ENCODE assay signal across 21 cellular contexts in genomic region chr18:56358608-56359007, GRCh38.
A peak's percentile ranks its signal among the peaks of the same experiment; 100 is the strongest.
DNase-seq lines count a peak whose midpoint lies in the region; ATAC-seq and TF ChIP-seq lines count a peak whose summit lies in the region.
"Had no signal": no experiment of that assay in that cellular context is flagged by ENCODE, and none has a peak within 500 bp of the region (broad histone marks: within the 10 kb centered on the region; RNA-seq: fewer than 3 reads in every experiment).

No MANE protein-coding gene starts in this region.

- H3K4me3 ChIP-seq in SK-N-SH (ENCODE audit: low read depth in 2 of 2, low read length in 1 of 2) = no peak overlapping the region
- H3K4me3 ChIP-seq: esophagus squamous epithelium, pancreas, skin epidermis had no signal

- H3K36me3 Mint-ChIP-seq in mesothelial cell of epicardium = peaks cover 9% of the 10 kb centered on the region
- H3K36me3 Mint-ChIP-seq: activated naive CD4-positive, alpha-beta T cell treated with anti-CD3 and anti-CD28 coated beads, Interleukin-2, amount 50 U/mL, for 24 hours had no signal

- no peak overlapping the region for H3K4me2 ChIP-seq in SK-N-SH

- no peaks in the 10 kb centered on the region for H3K9me2 ChIP-seq in SK-N-SH

- ATAC-seq in foreskin keratinocyte (no peak), HG02970 (IDR thresholded peaks at IDR 0.05; ENCODE audit: low FRiP score, unreplicated experiment) (no peak)
- ATAC-seq: left colon, pancreas had no signal

- H3K27ac Mint-ChIP-seq in mesothelial cell of epicardium = no peak overlapping the region
- H3K27ac Mint-ChIP-seq: activated naive CD4-positive, alpha-beta T cell treated with anti-CD3 and anti-CD28 coated beads, Interleukin-2, amount 50 U/mL, for 24 hours; IgD-negative memory B cell had no signal

- peaks cover 31% of the 10 kb centered on the region for H3K9me3 Mint-ChIP-seq in mesothelial cell of epicardium

- no peak overlapping the region for H3K9ac ChIP-seq in SK-N-SH

- no peaks in the 10 kb centered on the region for H3K36me3 ChIP-seq in SK-N-SH (replicated peaks in 1 of 2; ENCODE audit: control insufficient read depth in 1 of 2, insufficient read depth in 2 of 2, low read length in 1 of 2)
- H3K36me3 ChIP-seq: esophagus squamous epithelium, pancreas had no signal

- DNase-seq in HT-29 (ENCODE audit: low spot score) = peak; percentile 3
- no peak for DNase-seq in SK-N-SH
- peak in 1 of 2 donors; percentile 26 for DNase-seq in foreskin keratinocyte
- no peak for DNase-seq in mesothelial cell of epicardium (ENCODE audit: low spot score in 2 of 2, unreplicated experiment in 2 of 2)
- DNase-seq in activated CD8-positive, alpha-beta memory T cell treated with anti-CD3 and anti-CD28 coated beads for 24 hours = no peak
- DNase-seq in activated naive CD4-positive, alpha-beta T cell (lab: John Stamatoyannopoulos, UW) = no peak
- DNase-seq: activated CD4-positive, alpha-beta T cell treated with anti-CD3 and anti-CD28 coated beads for 48 hours; DMS 273 treated with DMSO at 0.1 percent for 48 hours; esophagus squamous epithelium; hippocampal formation; left colon; NCI-H1092 treated with DMSO at 0.1 percent for 48 hours; NCI-H2227 treated with DMSO at 0.1 percent for 48 hours; pancreas; stimulated activated CD4-positive, alpha-beta T cell treated with anti-CD3 and anti-CD28 coated beads, Interleukin-4, amount 100 ng/mL, for 4 hours; T-helper 9 cell had no signal

- 0 out of 2 replicates have a peak, but pooled peaks have one; percentile 6 for TF ChIP-seq CTCF in C4-2B (conservative IDR thresholded peaks at IDR 0.05)
- TF ChIP-seq CTCF in SK-N-SH (IDR thresholded peaks at IDR 0.05) = peak; percentile 16
- peak; percentile 51 for TF ChIP-seq CTCF in foreskin keratinocyte (conservative IDR thresholded peaks at IDR 0.05)
- no peak for TF ChIP-seq CTCF in mesothelial cell of epicardium (IDR thresholded peaks at IDR 0.05; ENCODE audit: unreplicated experiment)

- no peaks in the 10 kb centered on the region for H3F3A ChIP-seq in SK-N-SH (replicated peaks; ENCODE audit: insufficient read depth)

- peak; percentile 36 for TF ChIP-seq RAD21 in SK-N-SH (IDR thresholded peaks at IDR 0.05; ENCODE audit: low read length)

- 60% methylated on average over 1 of the region's 1 CpG for WGBS in SK-N-SH (ENCODE audit: low lambda C conversion rate)

- H3K4me1 ChIP-seq in SK-N-SH (ENCODE audit: control insufficient read depth in 1 of 2, insufficient read depth in 2 of 2, low read depth in 1 of 2, low read length in 1 of 2) = no peaks in the 10 kb centered on the region
- H3K4me1 ChIP-seq in foreskin keratinocyte = no peaks in the 10 kb centered on the region
- H3K4me1 ChIP-seq: esophagus squamous epithelium, pancreas had no signal

- H4K20me1 ChIP-seq in SK-N-SH (ENCODE audit: insufficient read depth) = no peaks in the 10 kb centered on the region

- no peaks in the 10 kb centered on the region for H3K79me2 ChIP-seq in SK-N-SH (ENCODE audit: insufficient read depth)

- H3K27ac ChIP-seq in C4-2B (no peak overlapping the region), SK-N-SH (ENCODE audit: low read depth in 2 of 2, low read length in 1 of 2) (no peak overlapping the region), foreskin keratinocyte (no peak overlapping the region)
- H3K27ac ChIP-seq: esophagus squamous epithelium, pancreas, skin epidermis had no signal

- no peak for TF ChIP-seq EP300 in SK-N-SH (IDR thresholded peaks at IDR 0.05; ENCODE audit: borderline replicate concordance in 1 of 2, low read depth in 1 of 2, low read length in 1 of 2)

- no peaks in the 10 kb centered on the region for H3K27me3 Mint-ChIP-seq in mesothelial cell of epicardium (ENCODE audit: low read depth)
- H3K27me3 Mint-ChIP-seq: activated naive CD4-positive, alpha-beta T cell treated with anti-CD3 and anti-CD28 coated beads, Interleukin-2, amount 50 U/mL, for 24 hours; IgD-negative memory B cell had no signal

- no peaks in the 10 kb centered on the region for H3K9me3 ChIP-seq in SK-N-SH
- H3K9me3 ChIP-seq: pancreas had no signal

- no peaks in the 10 kb centered on the region for H3K4me1 Mint-ChIP-seq in mesothelial cell of epicardium
- H3K4me1 Mint-ChIP-seq: activated naive CD4-positive, alpha-beta T cell treated with anti-CD3 and anti-CD28 coated beads, Interleukin-2, amount 50 U/mL, for 24 hours; IgD-negative memory B cell had no signal

- H3K4me3 Mint-ChIP-seq in mesothelial cell of epicardium = no peak overlapping the region
- H3K4me3 Mint-ChIP-seq: activated naive CD4-positive, alpha-beta T cell treated with anti-CD3 and anti-CD28 coated beads, Interleukin-2, amount 50 U/mL, for 24 hours; IgD-negative memory B cell had no signal

- POLR2A ChIA-PET in SK-N-SH (lab: Yijun Ruan, JAX) = no interaction called here

- H3K27me3 ChIP-seq in SK-N-SH (ENCODE audit: insufficient read depth) = no peaks in the 10 kb centered on the region
- no peaks in the 10 kb centered on the region for H3K27me3 ChIP-seq in foreskin keratinocyte
- H3K27me3 ChIP-seq: esophagus squamous epithelium, pancreas had no signal

- CTCF ChIA-PET in SK-N-SH (lab: Yijun Ruan, JAX) = interaction anchor here (0.8 to 1.3 kb wide), 3 partner anchors 20 to 357 kb away, joined by 3 read pairs; no protein-coding TSS in a partner anchor

- no peak overlapping the region for H2AFZ ChIP-seq in SK-N-SH (ENCODE audit: low read depth)

TF ChIP-seq in SK-N-SH, 30 proteins besides CTCF, POLR2A, EP300 and RAD21:
- TF ChIP-seq FOXJ3 (CRISPR knock-in tag; IDR thresholded peaks at IDR 0.05) (no peak), CHD2 (IDR thresholded peaks at IDR 0.05; ENCODE audit: low read length, partially characterized antibody) (no peak), NFIC (IDR thresholded peaks at IDR 0.05; ENCODE audit: borderline replicate concordance) (no peak), USF1 (IDR thresholded peaks at IDR 0.05; ENCODE audit: borderline replicate concordance, low read depth) (no peak), EZH2phosphoT487 (IDR thresholded peaks at IDR 0.05; ENCODE audit: borderline replicate concordance, low read depth) (no peak), JUND (IDR thresholded peaks at IDR 0.05) (no peak), SMC3 (IDR thresholded peaks at IDR 0.05; ENCODE audit: low read depth, low read length) (no peak), GATA2 (CRISPR knock-in tag; IDR thresholded peaks at IDR 0.05) (no peak)
